14 cellular contexts compared by ENCODE assay signal in the genomic region with DNA sequence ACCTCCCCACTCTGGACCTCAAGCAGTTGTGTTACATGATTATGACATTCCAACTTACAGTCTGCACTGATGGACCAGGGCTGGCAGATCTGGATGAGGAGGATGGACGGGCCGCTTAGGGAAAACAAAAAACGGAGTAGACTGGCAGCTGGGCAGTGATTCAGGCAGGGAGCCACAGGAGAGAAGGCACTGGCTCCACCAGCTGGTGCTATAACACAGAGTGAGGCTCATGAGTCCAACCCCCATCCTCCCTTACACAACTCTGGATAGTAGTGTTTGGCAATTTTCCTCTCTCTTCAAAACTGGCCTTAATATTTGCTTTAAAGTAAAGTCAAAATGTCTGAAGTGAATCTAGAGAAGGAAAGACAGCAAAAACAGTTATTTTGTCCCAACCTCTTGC. TPM values are rescaled to one million over a fixed set of nuclear protein-coding genes. Genes with fewer than 3 reads are reported as not detected.
DNase-seq lines count a peak whose midpoint lies in the region; ATAC-seq and TF ChIP-seq lines count a peak whose summit lies in the region.
"Had no signal": no experiment of that assay in that cellular context is flagged by ENCODE, and none has a peak within 500 bp of the region (broad histone marks: within the 10 kb centered on the region; RNA-seq: fewer than 3 reads in every experiment).

No MANE protein-coding gene starts in this region.

- peaks cover 33% of the 10 kb centered on the region for H3K4me1 ChIP-seq in cardiac muscle cell (ENCODE audit: low read depth)

- H3K9me3 Mint-ChIP-seq in activated CD8-positive, alpha-beta memory T cell treated with anti-CD3 and anti-CD28 coated beads, Interleukin-2, amount 10 ng/mL, durations not matched to agents 7 days and 5 days (ENCODE audit: low read depth) = peaks cover 2% of the 10 kb centered on the region
- H3K9me3 Mint-ChIP-seq: activated T-cell treated with anti-CD3 and anti-CD28 coated beads, Interleukin-2, amount 50 U/mL, for 24 hours; H9 had no signal

- no peak overlapping the region for H3K27ac Mint-ChIP-seq in activated CD8-positive, alpha-beta memory T cell treated with anti-CD3 and anti-CD28 coated beads, Interleukin-2, amount 10 ng/mL, durations not matched to agents 7 days and 5 days
- H3K27ac Mint-ChIP-seq: activated T-cell treated with anti-CD3 and anti-CD28 coated beads, Interleukin-2, amount 50 U/mL, for 24 hours; H9 had no signal

- peak; percentile 34 for TF ChIP-seq CTCF in cardiac muscle cell (IDR thresholded peaks at IDR 0.05; ENCODE audit: low read depth, low read length)

- no peaks in the 10 kb centered on the region for H3K36me3 ChIP-seq in cardiac muscle cell

- no peak overlapping the region for H3K27ac ChIP-seq in cardiac muscle cell

- CTCF ChIA-PET in activated CD8-positive, alpha-beta memory T cell treated with anti-CD3 and anti-CD28 coated beads, Interleukin-2, amount 10 ng/mL, durations not matched to agents 7 days and 5 days (lab: Charles Lee) = no interaction called here

- H3K9me3 ChIP-seq in cardiac muscle cell (ENCODE audit: low read depth) = no peaks in the 10 kb centered on the region

- no peak for ATAC-seq in activated CD8-positive, alpha-beta memory T cell treated with anti-CD3 and anti-CD28 coated beads, Interleukin-2, amount 10 ng/mL, durations not matched to agents 7 days and 5 days

- no peaks in the 10 kb centered on the region for H3K36me3 Mint-ChIP-seq in activated CD8-positive, alpha-beta memory T cell treated with anti-CD3 and anti-CD28 coated beads, Interleukin-2, amount 10 ng/mL, durations not matched to agents 7 days and 5 days

- no peak overlapping the region for H3K4me3 Mint-ChIP-seq in activated CD8-positive, alpha-beta memory T cell treated with anti-CD3 and anti-CD28 coated beads, Interleukin-2, amount 10 ng/mL, durations not matched to agents 7 days and 5 days
- H3K4me3 Mint-ChIP-seq: activated T-cell treated with anti-CD3 and anti-CD28 coated beads, Interleukin-2, amount 50 U/mL, for 24 hours; H9 had no signal

- no peak overlapping the region for H3K4me3 ChIP-seq in cardiac muscle cell

- DNase-seq in HCEC 1CT (peak; percentile 20), SK-MEL-5 (ENCODE audit: low read depth, low spot score) (peak; percentile 47), cardiac muscle cell (ENCODE audit: low read depth in 1 of 2, low spot score in 1 of 2) (peak in 1 of 2 donors; percentile 78), occipital lobe (lab: John Stamatoyannopoulos, UW) (peak; percentile 18), NOMO-1 treated with DMSO at 0.1 percent for 48 hours (lab: John Stamatoyannopoulos, UW; ENCODE audit: unreplicated experiment) (no peak), NCI-H2227 (lab: John Stamatoyannopoulos, UW; ENCODE audit: unreplicated experiment) (no peak)
- DNase-seq in activated CD4-positive, CD25-positive, alpha-beta regulatory T cell (lab: John Stamatoyannopoulos, UW) = no peak
- no peak for DNase-seq in activated CD8-positive, alpha-beta memory T cell treated with anti-CD3 and anti-CD28 coated beads, Interleukin-2, amount 10 ng/mL, durations not matched to agents 7 days and 5 days
- DNase-seq: activated CD4-positive, CD25-positive, alpha-beta regulatory T cell treated with anti-CD3 and anti-CD28 coated beads, Interleukin-2, amount 50 U/mL, for 72 hours; activated T-cell treated with anti-CD3 and anti-CD28 coated beads, Interleukin-2, amount 50 U/mL, for 24 hours; H9; NCI-H1930; retina; SW 1271 had no signal

- in situ Hi-C loops in SK-MEL-5 (cut with HindIII; ENCODE audit: low pct_unique_long_range_greater_than_20kb, low sequenced_read_pairs) = no loop called here

- H3K27me3 ChIP-seq in cardiac muscle cell = no peaks in the 10 kb centered on the region

- peaks cover 11% of the 10 kb centered on the region for H3K4me1 Mint-ChIP-seq in activated CD8-positive, alpha-beta memory T cell treated with anti-CD3 and anti-CD28 coated beads, Interleukin-2, amount 10 ng/mL, durations not matched to agents 7 days and 5 days

- H3K27me3 Mint-ChIP-seq in activated CD8-positive, alpha-beta memory T cell treated with anti-CD3 and anti-CD28 coated beads, Interleukin-2, amount 10 ng/mL, durations not matched to agents 7 days and 5 days = peaks cover 8% of the 10 kb centered on the region
- H3K27me3 Mint-ChIP-seq: activated T-cell treated with anti-CD3 and anti-CD28 coated beads, Interleukin-2, amount 50 U/mL, for 24 hours had no signal

RNA-seq across cellular contexts. Expression of a gene that starts 9.7 kb away (rescaled TPM):
- total RNA-seq in SK-MEL-5 (2014; rRNA removed; shearing (Covaris generic)) = 9.0 and 9.4 TPM in 2 replicates
- polyA plus RNA-seq in SK-MEL-5 (2015; cell fraction: cytosol; rRNA removed) = 8.5 and 10.2 TPM in 2 replicates
- 28.7 and 29.3 TPM in 2 replicates for polyA plus RNA-seq in SK-MEL-5 (2015; cell fraction: nucleus; rRNA removed)
- total RNA-seq in cardiac muscle cell (13.9 and 16.6 TPM in 2 replicates), occipital lobe (36.7 TPM)
- 15.7 and 29.8 TPM in 2 replicates for polyA plus RNA-seq in cardiac muscle cell
- total RNA-seq in activated CD8-positive, alpha-beta memory T cell treated with anti-CD3 and anti-CD28 coated beads, Interleukin-2, amount 10 ng/mL, durations not matched to agents 7 days and 5 days = 10 to 100 TPM; 14.2 to 15.0 TPM

Comparison
In these comparisons a context has a peak if more than half of its experiments do, and no peak if none do; other contexts are left out.
1. DNase-seq: peak in HCEC 1CT (single experiment), SK-MEL-5 (single experiment) and occipital lobe (single experiment); none in activated CD4-positive, CD25-positive, alpha-beta regulatory T cell (0 of 4), NOMO-1 treated with DMSO at 0.1 percent for 48 hours (single experiment), NCI-H2227 (single experiment) and activated CD8-positive, alpha-beta memory T cell treated with anti-CD3 and anti-CD28 coated beads, Interleukin-2, amount 10 ng/mL, durations not matched to agents 7 days and 5 days (single experiment).